In the genomic region with DNA sequence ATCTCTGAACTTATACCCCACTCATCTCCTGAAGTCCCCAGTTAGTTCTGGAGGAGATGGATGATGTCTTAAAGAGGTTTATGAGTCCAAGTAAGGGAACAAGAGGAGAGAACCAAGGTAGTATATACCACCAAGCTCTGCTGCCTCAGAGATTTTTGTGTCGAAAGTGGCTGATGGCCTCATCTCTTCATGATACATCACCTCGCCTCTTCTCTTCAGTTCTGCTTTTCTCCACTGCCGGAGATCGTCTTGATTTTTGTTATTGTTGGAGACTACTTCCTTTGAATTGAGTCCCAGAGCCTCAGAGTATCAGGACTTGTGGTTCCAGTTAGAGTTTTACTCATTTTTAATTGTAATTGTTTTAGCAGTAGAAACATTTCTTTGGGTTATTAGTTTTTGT, we compare ENCODE assay signal across 14 cellular contexts. TPM values are rescaled to one million over a fixed set of nuclear protein-coding genes. Genes with fewer than 3 reads are reported as not detected.
DNase-seq lines count a peak whose midpoint lies in the region; FAIRE-seq and TF ChIP-seq lines count a peak whose summit lies in the region.
"Had no signal": no experiment of that assay in that cellular context is flagged by ENCODE, and none has a peak within 500 bp of the region (broad histone marks: within the 10 kb centered on the region; RNA-seq: fewer than 3 reads in every experiment).

No MANE protein-coding gene starts in this region.

- peaks cover 0 to 6% (median 0%) of the 10 kb centered on the region in 11 experiments; a peak in 1 of 22 replicates for H3K9me3 ChIP-seq in BLaER1 treated with 17β-estradiol and CSF1 and Interleukin-3, amounts not matched to agents 10 nM and 100 nM (replicated peaks in 1 of 11)
- H3K9me3 ChIP-seq in SU-DHL-6 (ENCODE audit: insufficient read depth, low read length) (no peaks in the 10 kb centered on the region), keratinocyte (ENCODE audit: control insufficient read depth, low read depth, low read length) (no peaks in the 10 kb centered on the region)
- H3K9me3 ChIP-seq: ascending aorta had no signal

- peaks cover 23 to 51% (median 39%) of the 10 kb centered on the region in 11 experiments for H3K36me3 ChIP-seq in BLaER1 treated with 17β-estradiol and CSF1 and Interleukin-3, amounts not matched to agents 10 nM and 100 nM
- H3K36me3 ChIP-seq in SU-DHL-6 (ENCODE audit: low read length) (0 out of 2 replicates have a peak, but pooled peaks cover 9% of the 10 kb centered on the region), keratinocyte (ENCODE audit: control insufficient read depth in 2 of 2, extremely low read depth in 1 of 2, insufficient read depth in 2 of 2, low read length in 2 of 2) (peaks cover 0 to 2% of the 10 kb centered on the region in 2 experiments)

- peak overlapping the region in 2 of 11 experiments; percentile 15 to 97; a peak in 1 of 22 replicates for H3K27ac ChIP-seq in BLaER1 treated with 17β-estradiol and CSF1 and Interleukin-3, amounts not matched to agents 10 nM and 100 nM
- H3K27ac ChIP-seq in SU-DHL-6 (ENCODE audit: low read depth, low read length): no peak overlapping the region
- H3K27ac ChIP-seq in keratinocyte (ENCODE audit: control insufficient read depth, insufficient read depth, low read length): peak overlapping the region; percentile 90
- H3K27ac ChIP-seq: ascending aorta had no signal

- FAIRE-seq in keratinocyte (lab: Jason Lieb, UNC): no peak

- dilution Hi-C loops in keratinocyte (cut with MboI; ENCODE audit: extremely low pct_ligation_motif_present, low sequenced_read_pairs): no loop called here

- H3K4me3 ChIP-seq in BLaER1 treated with 17β-estradiol and CSF1 and Interleukin-3, amounts not matched to agents 10 nM and 100 nM: peak overlapping the region in 5 of 10 experiments; percentile 82 to 98 (median 91); a peak in 4 of 20 replicates
- H3K4me3 ChIP-seq in GM08714 (ENCODE audit: low read length) (peak overlapping the region; percentile 9; the same call in 1 of the 2 replicates), SU-DHL-6 (ENCODE audit: insufficient read depth, low read length, poor library complexity, severe bottlenecking) (no peak overlapping the region), keratinocyte (ENCODE audit: control insufficient read depth in 2 of 3, extremely low read depth in 1 of 3, insufficient read depth in 2 of 3, low read depth in 1 of 3, low read length in 3 of 3) (no peak overlapping the region)

- peak overlapping the region in 7 of 11 experiments; percentile 11 to 97 (median 94); a peak in 6 of 22 replicates for H3K9ac ChIP-seq in BLaER1 treated with 17β-estradiol and CSF1 and Interleukin-3, amounts not matched to agents 10 nM and 100 nM
- 0 out of 2 replicates have a peak overlapping the region, but pooled peaks have one; percentile 96 for H3K9ac ChIP-seq in SU-DHL-6 (ENCODE audit: low read length)
- no peak overlapping the region for H3K9ac ChIP-seq in keratinocyte (ENCODE audit: control insufficient read depth, extremely low read depth, insufficient read depth, low read length)

- peak overlapping the region; percentile 79 to 96 (median 89); a peak in 21 of 22 replicates for H3K4me2 ChIP-seq in BLaER1 treated with 17β-estradiol and CSF1 and Interleukin-3, amounts not matched to agents 10 nM and 100 nM
- peak overlapping the region; percentile 69 for H3K4me2 ChIP-seq in SU-DHL-6 (ENCODE audit: low read depth, low read length, poor library complexity, severe bottlenecking)
- H3K4me2 ChIP-seq in keratinocyte (ENCODE audit: control insufficient read depth, extremely low read depth, insufficient read depth, low read depth, low read length): peak overlapping the region; percentile 95

- no peaks in the 10 kb centered on the region for H3F3A ChIP-seq in SU-DHL-6 (ENCODE audit: insufficient read depth)

- DNase-seq in keratinocyte (ENCODE audit: low read depth, low spot score) (no peak), C1 segment of cervical spinal cord (lab: John Stamatoyannopoulos, UW) (no peak), OCI-M2 (lab: John Stamatoyannopoulos, UW; ENCODE audit: unreplicated experiment) (no peak), NCI-H345 (lab: John Stamatoyannopoulos, UW) (no peak)
- DNase-seq in effector CD8-positive, alpha-beta T cell (lab: John Stamatoyannopoulos, UW): no peak
- DNase-seq: foreskin fibroblast; KG1; NCI-H2171; stimulated activated CD4-positive, alpha-beta T cell treated with anti-CD3 and anti-CD28 coated beads, Interleukin-2, amount 100 ng/mL, for 48 hours; stimulated activated naive CD4-positive, alpha-beta T cell had no signal

- H3K79me2 ChIP-seq in SU-DHL-6 (ENCODE audit: insufficient read depth, low read length): peaks cover 93% of the 10 kb centered on the region
- H3K79me2 ChIP-seq in keratinocyte (ENCODE audit: control insufficient read depth, insufficient read depth, low read length): peaks cover 71% of the 10 kb centered on the region

- no peaks in the 10 kb centered on the region for H3K27me3 ChIP-seq in BLaER1 treated with 17β-estradiol and CSF1 and Interleukin-3, amounts not matched to agents 10 nM and 100 nM
- H3K27me3 ChIP-seq in SU-DHL-6 (ENCODE audit: low read length): no peaks in the 10 kb centered on the region
- H3K27me3 ChIP-seq in keratinocyte (ENCODE audit: control insufficient read depth, extremely low read depth, insufficient read depth, low read length): no peaks in the 10 kb centered on the region
- H3K27me3 ChIP-seq: ascending aorta had no signal

- no peaks in the 10 kb centered on the region for H3K9me1 ChIP-seq in keratinocyte (ENCODE audit: control insufficient read depth, extremely low read depth, insufficient read depth, low read length)

- peaks cover 35 to 56% (median 39%) of the 10 kb centered on the region in 10 experiments for H3K4me1 ChIP-seq in BLaER1 treated with 17β-estradiol and CSF1 and Interleukin-3, amounts not matched to agents 10 nM and 100 nM
- H3K4me1 ChIP-seq in keratinocyte (ENCODE audit: control insufficient read depth, extremely low read depth, insufficient read depth, low read length): peaks cover 15% of the 10 kb centered on the region

- H3K9me2 ChIP-seq in SU-DHL-6 (replicated peaks; ENCODE audit: insufficient read depth, low read length): no peaks in the 10 kb centered on the region

- no peak overlapping the region for H2AFZ ChIP-seq in SU-DHL-6 (ENCODE audit: low read depth, low read length, severe bottlenecking)
- H2AFZ ChIP-seq in keratinocyte (ENCODE audit: control insufficient read depth, low read length): no peak overlapping the region

- H4K20me1 ChIP-seq in BLaER1 treated with 17β-estradiol and CSF1 and Interleukin-3, amounts not matched to agents 10 nM and 100 nM: peaks cover 0 to 62% (median 35%) of the 10 kb centered on the region in 11 experiments; a peak in 16 of 22 replicates
- 0 out of 2 replicates have a peak, but pooled peaks cover 2% of the 10 kb centered on the region for H4K20me1 ChIP-seq in SU-DHL-6 (ENCODE audit: low read depth, low read length)
- H4K20me1 ChIP-seq in keratinocyte (ENCODE audit: control insufficient read depth, extremely low read depth, insufficient read depth, low read length): no peaks in the 10 kb centered on the region

- no peak for TF ChIP-seq CTCF in SU-DHL-6 (IDR thresholded peaks at IDR 0.05; ENCODE audit: insufficient read depth, low read length, poor library complexity, severe bottlenecking)
- no peak for TF ChIP-seq CTCF in keratinocyte (optimal IDR thresholded peaks at IDR 0.05 in 1 of 3, IDR thresholded peaks at IDR 0.05 in 1 of 3, conservative IDR thresholded peaks at IDR 0.05 in 1 of 3; ENCODE audit: extremely low read depth in 1 of 3, insufficient read depth in 2 of 3, low read length in 3 of 3)

RNA-seq across cellular contexts. Expression of a gene that starts 1.9 kb away (rescaled TPM):
- 15.0 to 18.5 TPM (median 15.1 TPM) in 3 replicates for polyA plus RNA-seq in keratinocyte
- 66.7 TPM for polyA plus RNA-seq in keratinocyte (2011; ENCODE audit: low read depth)
- 13.3 and 16.8 TPM in 2 replicates for polyA plus RNA-seq in keratinocyte (2011; cell fraction: cytosol; rRNA removed)
- polyA plus RNA-seq in keratinocyte (2011; cell fraction: nucleus; rRNA removed): 26.3 and 32.9 TPM in 2 replicates
- 12.1 and 14.5 TPM in 2 replicates for polyA plus RNA-seq in keratinocyte (2012; ENCODE audit: low replicate concordance)
- 5.9 to 31.0 TPM (median 16.8 TPM) in 3 replicates for polyA minus RNA-seq in keratinocyte
- polyA minus RNA-seq in keratinocyte (2011; cell fraction: cytosol; rRNA and poly(A)+ RNA removed): 10.4 TPM
- 38.2 and 48.2 TPM in 2 replicates for polyA minus RNA-seq in keratinocyte (2011; cell fraction: nucleus; rRNA and poly(A)+ RNA removed)

RNA-seq across cellular contexts. Expression of a gene that starts 2.2 kb away (rescaled TPM):
- polyA plus RNA-seq in keratinocyte: 20.1 to 34.2 TPM (median 23.4 TPM) in 3 replicates
- polyA plus RNA-seq in keratinocyte (2011; ENCODE audit: low read depth): 19.0 TPM
- 10.9 and 25.0 TPM in 2 replicates for polyA plus RNA-seq in keratinocyte (2011; cell fraction: cytosol; rRNA removed)
- 40.6 and 57.1 TPM in 2 replicates for polyA plus RNA-seq in keratinocyte (2011; cell fraction: nucleus; rRNA removed)
- 17.1 and 20.6 TPM in 2 replicates for polyA plus RNA-seq in keratinocyte (2012; ENCODE audit: low replicate concordance)
- 6.4 to 23.6 TPM (median 11.4 TPM) in 3 replicates for polyA minus RNA-seq in keratinocyte
- polyA minus RNA-seq in keratinocyte (2011; cell fraction: cytosol; rRNA and poly(A)+ RNA removed): 8.6 TPM
- polyA minus RNA-seq in keratinocyte (2011; cell fraction: nucleus; rRNA and poly(A)+ RNA removed): 10.7 and 15.4 TPM in 2 replicates
